Comparison of ENCODE assay signal across 23 cellular contexts in the genomic region with DNA sequence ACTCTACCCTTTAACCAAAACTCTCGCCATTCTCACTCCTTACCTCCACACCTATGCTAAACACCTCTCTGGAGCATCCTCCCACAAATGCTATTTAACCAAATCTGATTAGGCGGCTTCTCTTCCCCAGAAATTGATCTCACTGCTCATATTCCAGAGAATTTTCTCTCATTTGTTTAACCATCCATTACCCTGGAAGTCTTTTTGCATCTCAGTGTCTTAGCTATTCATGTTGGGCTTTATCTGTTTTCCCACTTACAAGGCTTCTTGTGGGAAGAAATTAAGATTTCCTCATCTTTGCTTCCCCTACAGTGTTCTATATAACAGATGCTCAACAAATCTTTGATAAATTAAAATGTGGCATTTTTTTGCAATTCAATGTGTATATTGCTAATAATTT.
"Had no signal": no experiment of that assay in that cellular context is flagged by ENCODE, and none has a peak within 500 bp of the region (broad histone marks: within the 10 kb centered on the region; RNA-seq: fewer than 3 reads in every experiment).

No MANE protein-coding gene starts in this region.

- DNase-seq: Karpas-422, KBM-7, MG63, NCI-H1092, NCI-H1105 treated with DMSO at 0.1 percent for 48 hours, NCI-H1417 treated with DMSO at 0.1 percent for 48 hours, NCI-H146, NCI-H187, NCI-H2029, NCI-H2081 treated with DMSO at 0.1 percent for 48 hours, NCI-H2171, NCI-H226, NCI-H446, NCI-H510A, NCI-H524 treated with DMSO at 0.1 percent for 48 hours, NCI-H69, SHP77, SK-N-SH, SW 1271, T-helper 1 cell had no signal

- H3K4me3 Mint-ChIP-seq: IgD-negative memory B cell had no signal

- H3K27ac ChIP-seq: HL-60, RWPE1 had no signal

- H3K4me3 ChIP-seq: MG63 had no signal

- H3K9me2 ChIP-seq: SK-N-SH had no signal

- H3K27me3 Mint-ChIP-seq: IgD-negative memory B cell had no signal

- H3K9me3 ChIP-seq: MG63, SK-N-SH had no signal

- H3K27me3 ChIP-seq: MG63 had no signal

- H3K4me2 ChIP-seq: SK-N-SH had no signal

- H3K27ac Mint-ChIP-seq: IgD-negative memory B cell had no signal

- H3K9me3 Mint-ChIP-seq: IgD-negative memory B cell had no signal
